20 cellular contexts compared by ENCODE assay signal in genomic region chr10:6143128-6143527, GRCh38. TPM values are rescaled to one million over a fixed set of nuclear protein-coding genes. Genes with fewer than 3 reads are reported as not detected.
DNase-seq lines count a peak whose midpoint lies in the region; ATAC-seq and TF ChIP-seq lines count a peak whose summit lies in the region.
"Had no signal": no experiment of that assay in that cellular context is flagged by ENCODE, and none has a peak within 500 bp of the region (broad histone marks: within the 10 kb centered on the region; RNA-seq: fewer than 3 reads in every experiment).

No MANE protein-coding gene starts in this region.

- peaks cover 57% of the 10 kb centered on the region for H3K4me1 Mint-ChIP-seq in T-helper 2 cell treated with Interferon-gamma antibody and Interleukin-4, amounts not matched to agents 5 μg/mL and 100 μg/mL, for 36 hours (ENCODE audit: low read depth)
- H3K4me1 Mint-ChIP-seq in CD8-positive, alpha-beta T cell (ENCODE audit: low read depth), result peaks cover 44% of the 10 kb centered on the region
- H3K4me1 Mint-ChIP-seq in central memory CD8-positive, alpha-beta T cell, result peaks cover 47% of the 10 kb centered on the region
- H3K4me1 Mint-ChIP-seq in neural progenitor cell, result peaks cover 50% of the 10 kb centered on the region

- peaks cover 29% of the 10 kb centered on the region for H3F3A ChIP-seq in neural progenitor cell (ENCODE audit: low read depth)

- peaks cover 26% of the 10 kb centered on the region for H4K20me1 ChIP-seq in neural progenitor cell (ENCODE audit: low read depth)

- H3K27ac ChIP-seq in CD8-positive, alpha-beta T cell (ENCODE audit: low read depth, low read length), result no peak overlapping the region
- no peak overlapping the region for H3K27ac ChIP-seq in neural progenitor cell
- H3K27ac ChIP-seq in WERI-Rb-1, result no peak overlapping the region
- H3K27ac ChIP-seq: Peyer's patch, upper lobe of right lung had no signal

- POLR2A ChIA-PET in CD8-positive, alpha-beta T cell (lab: Charles Lee), result interaction anchor here (0.7 kb wide), 1 partner anchor 59 kb away, joined by 3 read pairs; the partner anchor contains the start of gene PFKFB3

- TF ChIP-seq CTCF in CD8-positive, alpha-beta T cell (IDR thresholded peaks at IDR 0.05), result no peak
- TF ChIP-seq CTCF in neural progenitor cell (IDR thresholded peaks at IDR 0.05), result no peak
- TF ChIP-seq CTCF in WERI-Rb-1 (IDR thresholded peaks at IDR 0.05; ENCODE audit: low read depth, low read length), result no peak

- H3K27me3 ChIP-seq in CD8-positive, alpha-beta T cell (ENCODE audit: insufficient read depth, low read length), result no peaks in the 10 kb centered on the region
- H3K27me3 ChIP-seq in neural progenitor cell, result peaks cover 34% of the 10 kb centered on the region
- H3K27me3 ChIP-seq in WERI-Rb-1 (ENCODE audit: insufficient read depth, low read depth, severe bottlenecking), result peaks cover 65% of the 10 kb centered on the region
- H3K27me3 ChIP-seq: Peyer's patch, upper lobe of right lung had no signal

- intact Hi-C loops in CD8-positive, alpha-beta T cell (cut with DNase I, micrococcal nuclease), result no loop called here

- H3K9me3 Mint-ChIP-seq in T-helper 2 cell treated with Interferon-gamma antibody and Interleukin-4, amounts not matched to agents 5 μg/mL and 100 μg/mL, for 36 hours, result no peaks in the 10 kb centered on the region
- no peaks in the 10 kb centered on the region for H3K9me3 Mint-ChIP-seq in CD8-positive, alpha-beta T cell
- H3K9me3 Mint-ChIP-seq in central memory CD8-positive, alpha-beta T cell, result no peaks in the 10 kb centered on the region
- no peaks in the 10 kb centered on the region for H3K9me3 Mint-ChIP-seq in neural progenitor cell
- H3K9me3 Mint-ChIP-seq: stimulated activated naive B cell treated with anti-CD40 and anti-IgM and Interleukin-4, amounts not matched to agents 10 μg/mL and 1 μg/mL and 100 μg/mL, for 72 hours had no signal

- no peak for ATAC-seq in CD8-positive, alpha-beta T cell
- ATAC-seq in central memory CD8-positive, alpha-beta T cell (replicated peaks; ENCODE audit: extremely low read depth, poor library complexity, severe bottlenecking), result no peak
- no peak for ATAC-seq in HG03196 (IDR thresholded peaks at IDR 0.05; ENCODE audit: unreplicated experiment)
- ATAC-seq: heart right ventricle; K562; stimulated activated naive B cell treated with anti-CD40 and anti-IgM and Interleukin-4, amounts not matched to agents 10 μg/mL and 1 μg/mL and 100 μg/mL, for 72 hours; upper lobe of right lung had no signal

- peak overlapping the region; percentile 26 for H3K4me3 Mint-ChIP-seq in T-helper 2 cell treated with Interferon-gamma antibody and Interleukin-4, amounts not matched to agents 5 μg/mL and 100 μg/mL, for 36 hours
- H3K4me3 Mint-ChIP-seq in CD8-positive, alpha-beta T cell, result peak overlapping the region; percentile 29
- peak overlapping the region; percentile 93 for H3K4me3 Mint-ChIP-seq in central memory CD8-positive, alpha-beta T cell
- H3K4me3 Mint-ChIP-seq in neural progenitor cell, result peak overlapping the region; percentile 87

- H3K9ac ChIP-seq in neural progenitor cell, result no peak overlapping the region
- H3K9ac ChIP-seq: SK-N-SH had no signal

- CTCF ChIA-PET in CD8-positive, alpha-beta T cell (lab: Charles Lee), result interaction anchor here (1.3 to 1.8 kb wide), 2 partner anchors 8 to 59 kb away, joined by 3 to 10 read pairs; no protein-coding TSS in a partner anchor

- peaks cover 49% of the 10 kb centered on the region for H3K4me1 ChIP-seq in CD8-positive, alpha-beta T cell (ENCODE audit: insufficient read depth, low read length)
- H3K4me1 ChIP-seq in neural progenitor cell, result peaks cover 47% of the 10 kb centered on the region

- H3K4me2 ChIP-seq in neural progenitor cell, result peak overlapping the region; percentile 1
- H3K4me2 ChIP-seq: SK-N-SH, smooth muscle cell had no signal

- no peaks in the 10 kb centered on the region for H3K36me3 ChIP-seq in CD8-positive, alpha-beta T cell (ENCODE audit: insufficient read depth, low read length)
- H3K36me3 ChIP-seq in neural progenitor cell (no peaks in the 10 kb centered on the region), WERI-Rb-1 (no peaks in the 10 kb centered on the region)
- H3K36me3 ChIP-seq: heart right ventricle, Peyer's patch, upper lobe of right lung had no signal

- no peak for DNase-seq in T-helper 2 cell treated with Interferon-gamma antibody and Interleukin-4, amounts not matched to agents 5 μg/mL and 100 μg/mL, for 36 hours (ENCODE audit: low spot score)
- DNase-seq in T-helper 2 cell (no peak), neural progenitor cell (ENCODE audit: low spot score) (no peak), NCI-H82 (lab: John Stamatoyannopoulos, UW) (no peak), WERI-Rb-1 (no peak)
- DNase-seq in CD8-positive, alpha-beta T cell, result no peak
- DNase-seq in central memory CD8-positive, alpha-beta T cell (ENCODE audit: low spot score in 2 of 2), result no peak
- DNase-seq: caudate nucleus; COR-L47; effector CD4-positive, alpha-beta T cell; heart right ventricle; NCI-H1048; NCI-H774; Peyer's patch; SK-N-SH; stimulated activated naive B cell treated with anti-CD40 and anti-IgM and Interleukin-4, amounts not matched to agents 10 μg/mL and 1 μg/mL and 100 μg/mL, for 72 hours; upper lobe of right lung had no signal

- peaks cover 12% of the 10 kb centered on the region for H3K27me3 Mint-ChIP-seq in T-helper 2 cell treated with Interferon-gamma antibody and Interleukin-4, amounts not matched to agents 5 μg/mL and 100 μg/mL, for 36 hours (ENCODE audit: low read depth)
- peaks cover 7% of the 10 kb centered on the region for H3K27me3 Mint-ChIP-seq in CD8-positive, alpha-beta T cell (ENCODE audit: low read depth)
- H3K27me3 Mint-ChIP-seq in central memory CD8-positive, alpha-beta T cell, result peaks cover 19% of the 10 kb centered on the region
- H3K27me3 Mint-ChIP-seq in neural progenitor cell (ENCODE audit: insufficient read depth, low read depth), result peaks cover 16% of the 10 kb centered on the region

- H3K27ac Mint-ChIP-seq in T-helper 2 cell treated with Interferon-gamma antibody and Interleukin-4, amounts not matched to agents 5 μg/mL and 100 μg/mL, for 36 hours, result no peak overlapping the region
- H3K27ac Mint-ChIP-seq in CD8-positive, alpha-beta T cell, result no peak overlapping the region
- H3K27ac Mint-ChIP-seq in central memory CD8-positive, alpha-beta T cell (ENCODE audit: low read depth), result peak overlapping the region; percentile 84
- no peak overlapping the region for H3K27ac Mint-ChIP-seq in neural progenitor cell

- peaks cover 11% of the 10 kb centered on the region for H3K36me3 Mint-ChIP-seq in T-helper 2 cell treated with Interferon-gamma antibody and Interleukin-4, amounts not matched to agents 5 μg/mL and 100 μg/mL, for 36 hours (ENCODE audit: low read depth)
- H3K36me3 Mint-ChIP-seq in CD8-positive, alpha-beta T cell, result no peaks in the 10 kb centered on the region
- H3K36me3 Mint-ChIP-seq in central memory CD8-positive, alpha-beta T cell (ENCODE audit: insufficient read depth), result peaks cover 9% of the 10 kb centered on the region
- peaks cover 4% of the 10 kb centered on the region for H3K36me3 Mint-ChIP-seq in neural progenitor cell

- no peak overlapping the region for H2AFZ ChIP-seq in neural progenitor cell (replicated peaks)

- H3K9me3 ChIP-seq in CD8-positive, alpha-beta T cell (ENCODE audit: low read length), result no peaks in the 10 kb centered on the region
- H3K9me3 ChIP-seq in neural progenitor cell (ENCODE audit: low read depth) (no peaks in the 10 kb centered on the region), WERI-Rb-1 (ENCODE audit: severe bottlenecking) (no peaks in the 10 kb centered on the region)
- H3K9me3 ChIP-seq: heart right ventricle, Peyer's patch, SK-N-SH, upper lobe of right lung had no signal

- H3K79me2 ChIP-seq in neural progenitor cell (ENCODE audit: low read depth), result peaks cover 12% of the 10 kb centered on the region

- no peak overlapping the region for H3K4me3 ChIP-seq in CD8-positive, alpha-beta T cell (ENCODE audit: low read depth, low read length)
- H3K4me3 ChIP-seq in neural progenitor cell (no peak overlapping the region), WERI-Rb-1 (ENCODE audit: low read depth, low read length) (no peak overlapping the region)
- H3K4me3 ChIP-seq: K562, Peyer's patch, smooth muscle cell, upper lobe of right lung had no signal

RNA-seq across cellular contexts. Expression of gene RBM17, which starts 54.3 kb away (rescaled TPM):
- 100 to 1,000 TPM; 151 to 160 TPM for total RNA-seq in CD8-positive, alpha-beta T cell
- 67.2 and 73.6 TPM in 2 replicates for total RNA-seq in neural progenitor cell (ENCODE audit: low replicate concordance)

RNA-seq across cellular contexts. Expression of gene PFKFB3, which starts 59.6 kb away (rescaled TPM):
- total RNA-seq in CD8-positive, alpha-beta T cell, result 100 to 1,000 TPM; 221 to 233 TPM
- 28.8 and 52.2 TPM in 2 replicates for total RNA-seq in neural progenitor cell (ENCODE audit: low replicate concordance)

Comparison
In these comparisons a context has a peak if more than half of its experiments do, and no peak if none do; other contexts are left out.
1. H3K4me3 Mint-ChIP-seq: peak in every context shown above with its lines; median percentile 93 in central memory CD8-positive, alpha-beta T cell; 87 in neural progenitor cell; 29 in CD8-positive, alpha-beta T cell; 26 in T-helper 2 cell treated with Interferon-gamma antibody and Interleukin-4, amounts not matched to agents 5 μg/mL and 100 μg/mL, for 36 hours.